In the genomic region with DNA sequence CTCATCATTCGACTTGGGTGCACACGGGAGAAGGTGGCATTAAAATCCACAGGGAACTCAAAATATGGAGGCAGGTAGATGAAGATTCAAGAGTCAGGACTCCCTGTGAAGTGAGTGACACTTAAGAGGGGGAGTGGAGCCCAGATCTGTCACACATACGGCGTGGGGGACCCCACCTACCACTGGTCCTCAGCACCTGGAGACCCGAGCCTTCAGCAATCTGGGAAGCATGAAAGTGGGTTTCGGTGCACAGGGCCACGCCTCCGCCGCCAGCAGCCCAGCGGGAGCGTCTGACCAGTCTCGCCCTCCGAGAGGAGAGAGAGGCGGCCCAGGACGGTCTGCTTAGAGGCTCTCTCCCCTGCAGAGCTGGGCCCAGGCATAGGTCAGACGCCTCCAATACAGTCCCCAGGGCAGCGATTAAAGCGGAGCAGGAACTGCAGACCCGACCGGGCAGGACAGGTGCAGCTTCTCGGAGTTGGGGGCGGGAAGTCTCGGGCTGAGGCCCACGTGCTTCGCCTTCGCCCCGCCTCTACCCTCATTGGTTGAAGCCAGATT, we compare ENCODE assay signal across 8 cellular contexts. TPM values are rescaled to one million over a fixed set of nuclear protein-coding genes. Genes with fewer than 3 reads are reported as not detected.
DNase-seq lines count a peak whose midpoint lies in the region; TF ChIP-seq lines count a peak whose summit lies in the region.

No MANE protein-coding gene starts in this region.

- peak overlapping the region; percentile 86 for H3K4me3 ChIP-seq in suprapubic skin

- peak overlapping the region; percentile 16 for H3K27ac ChIP-seq in suprapubic skin

- WGBS in suprapubic skin = 8% methylated on average over 9 of the region's 27 CpGs

- H3K27ac Mint-ChIP-seq in T-helper 1 cell treated with Interleukin-12 subunit alpha and Interleukin-12 subunit beta and Interleukin-4 antibody, amounts not matched to agents 30 μg/mL and 1 μg/mL, for 36 hours = no peak overlapping the region
- H3K27ac Mint-ChIP-seq in activated T-helper 1 cell treated with anti-CD3 and anti-CD28 coated beads, Interleukin-12 subunit alpha, Interleukin-12 subunit beta, Interleukin-2, Interleukin-4 antibody, amounts not matched to agents 30 ng/mL and 10 ng/mL and 1 ng/mL, durations not matched to agents 14 hours and 24 hours and 36 hours = no peak overlapping the region
- peak overlapping the region in 5 of 6 donors; percentile 13 to 75 (median 68) for H3K27ac Mint-ChIP-seq in immature natural killer cell

- peaks cover 23% of the 10 kb centered on the region for H3K4me1 ChIP-seq in suprapubic skin

- H3K9me3 ChIP-seq in suprapubic skin = no peaks in the 10 kb centered on the region

- intact Hi-C loops in activated T-helper 1 cell treated with anti-CD3 and anti-CD28 coated beads, Interleukin-12 subunit alpha, Interleukin-12 subunit beta, Interleukin-2, Interleukin-4 antibody, amounts not matched to agents 30 ng/mL and 10 ng/mL and 1 ng/mL, durations not matched to agents 14 hours and 24 hours and 36 hours (cut with micrococcal nuclease) = loop anchor here (1.0 to 10.0 kb wide), 7 partner anchors 8 to 484 kb away; a partner anchor contains a TSS

- no peaks in the 10 kb centered on the region for H3K27me3 ChIP-seq in suprapubic skin

- H3K36me3 ChIP-seq in suprapubic skin = peaks cover 5% of the 10 kb centered on the region

- peaks cover 9% of the 10 kb centered on the region for H3K4me1 Mint-ChIP-seq in T-helper 1 cell treated with Interleukin-12 subunit alpha and Interleukin-12 subunit beta and Interleukin-4 antibody, amounts not matched to agents 30 μg/mL and 1 μg/mL, for 36 hours (ENCODE audit: low read depth)
- H3K4me1 Mint-ChIP-seq in activated T-helper 1 cell treated with anti-CD3 and anti-CD28 coated beads, Interleukin-12 subunit alpha, Interleukin-12 subunit beta, Interleukin-2, Interleukin-4 antibody, amounts not matched to agents 30 ng/mL and 10 ng/mL and 1 ng/mL, durations not matched to agents 14 hours and 24 hours and 36 hours (ENCODE audit: low read depth) = peaks cover 18% of the 10 kb centered on the region
- H3K4me1 Mint-ChIP-seq in immature natural killer cell = peaks cover 12 to 19% of the 10 kb centered on the region in 2 donors

- TF ChIP-seq POLR2A in suprapubic skin (IDR thresholded peaks at IDR 0.05) = no peak

- H3K4me3 Mint-ChIP-seq in T-helper 1 cell treated with Interleukin-12 subunit alpha and Interleukin-12 subunit beta and Interleukin-4 antibody, amounts not matched to agents 30 μg/mL and 1 μg/mL, for 36 hours = peak overlapping the region; percentile 60
- peak overlapping the region; percentile 59 for H3K4me3 Mint-ChIP-seq in activated T-helper 1 cell treated with anti-CD3 and anti-CD28 coated beads, Interleukin-12 subunit alpha, Interleukin-12 subunit beta, Interleukin-2, Interleukin-4 antibody, amounts not matched to agents 30 ng/mL and 10 ng/mL and 1 ng/mL, durations not matched to agents 14 hours and 24 hours and 36 hours
- H3K4me3 Mint-ChIP-seq in immature natural killer cell = peak overlapping the region; percentile 66 to 86 (median 80)

- peaks cover 64% of the 10 kb centered on the region for H3K27me3 Mint-ChIP-seq in T-helper 1 cell treated with Interleukin-12 subunit alpha and Interleukin-12 subunit beta and Interleukin-4 antibody, amounts not matched to agents 30 μg/mL and 1 μg/mL, for 36 hours (ENCODE audit: low read depth)
- H3K27me3 Mint-ChIP-seq in activated T-helper 1 cell treated with anti-CD3 and anti-CD28 coated beads, Interleukin-12 subunit alpha, Interleukin-12 subunit beta, Interleukin-2, Interleukin-4 antibody, amounts not matched to agents 30 ng/mL and 10 ng/mL and 1 ng/mL, durations not matched to agents 14 hours and 24 hours and 36 hours (ENCODE audit: insufficient read depth) = peaks cover 59% of the 10 kb centered on the region
- peaks cover 3 to 17% (median 10%) of the 10 kb centered on the region in 3 donors for H3K27me3 Mint-ChIP-seq in immature natural killer cell (ENCODE audit: low read depth in 3 of 3)

- no peak for TF ChIP-seq EP300 in suprapubic skin (IDR thresholded peaks at IDR 0.05)

- DNase-seq in T-helper 1 cell = no peak
- no peak for DNase-seq in activated T-helper 1 cell treated with anti-CD3 and anti-CD28 coated beads, Interleukin-12 subunit alpha, Interleukin-12 subunit beta, Interleukin-2, Interleukin-4 antibody, amounts not matched to agents 30 ng/mL and 10 ng/mL and 1 ng/mL, durations not matched to agents 14 hours and 24 hours and 36 hours (ENCODE audit: low spot score)
- DNase-seq in immature natural killer cell = no peak
- DNase-seq in suprapubic skin (ENCODE audit: low spot score in 2 of 2) = no peak
- DNase-seq in inferior parietal cortex (ENCODE audit: extremely low spot score) = no peak
- DNase-seq in NK-92 (lab: John Stamatoyannopoulos, UW; ENCODE audit: unreplicated experiment) = no peak
- DNase-seq in NCI-H2029 (lab: John Stamatoyannopoulos, UW) = no peak

- H3K36me3 Mint-ChIP-seq in T-helper 1 cell treated with Interleukin-12 subunit alpha and Interleukin-12 subunit beta and Interleukin-4 antibody, amounts not matched to agents 30 μg/mL and 1 μg/mL, for 36 hours (ENCODE audit: low read depth) = no peaks in the 10 kb centered on the region
- no peaks in the 10 kb centered on the region for H3K36me3 Mint-ChIP-seq in activated T-helper 1 cell treated with anti-CD3 and anti-CD28 coated beads, Interleukin-12 subunit alpha, Interleukin-12 subunit beta, Interleukin-2, Interleukin-4 antibody, amounts not matched to agents 30 ng/mL and 10 ng/mL and 1 ng/mL, durations not matched to agents 14 hours and 24 hours and 36 hours (ENCODE audit: low read depth)
- H3K36me3 Mint-ChIP-seq in immature natural killer cell = no peaks in the 10 kb centered on the region

- no peak for TF ChIP-seq CTCF in suprapubic skin (IDR thresholded peaks at IDR 0.05)

- H3K9me3 Mint-ChIP-seq in T-helper 1 cell treated with Interleukin-12 subunit alpha and Interleukin-12 subunit beta and Interleukin-4 antibody, amounts not matched to agents 30 μg/mL and 1 μg/mL, for 36 hours = no peaks in the 10 kb centered on the region
- H3K9me3 Mint-ChIP-seq in activated T-helper 1 cell treated with anti-CD3 and anti-CD28 coated beads, Interleukin-12 subunit alpha, Interleukin-12 subunit beta, Interleukin-2, Interleukin-4 antibody, amounts not matched to agents 30 ng/mL and 10 ng/mL and 1 ng/mL, durations not matched to agents 14 hours and 24 hours and 36 hours = no peaks in the 10 kb centered on the region
- no peaks in the 10 kb centered on the region for H3K9me3 Mint-ChIP-seq in immature natural killer cell

RNA-seq across cellular contexts. Expression of a gene that starts 0.6 kb away (rescaled TPM):
- total RNA-seq in activated T-helper 1 cell treated with anti-CD3 and anti-CD28 coated beads, Interleukin-12 subunit alpha, Interleukin-12 subunit beta, Interleukin-2, Interleukin-4 antibody, amounts not matched to agents 30 ng/mL and 10 ng/mL and 1 ng/mL, durations not matched to agents 14 hours and 24 hours and 36 hours = 10.4 and 11.6 TPM in 2 replicates
- polyA plus RNA-seq in immature natural killer cell = 10 to 100 TPM; 11.2 to 14.5 (median 12.7) TPM
- total RNA-seq in suprapubic skin = 10 to 100 TPM; 17.2 to 26.0 (median 21.4) TPM

RNA-seq across cellular contexts. Expression of a gene that starts 27.9 kb away (rescaled TPM):
- total RNA-seq in activated T-helper 1 cell treated with anti-CD3 and anti-CD28 coated beads, Interleukin-12 subunit alpha, Interleukin-12 subunit beta, Interleukin-2, Interleukin-4 antibody, amounts not matched to agents 30 ng/mL and 10 ng/mL and 1 ng/mL, durations not matched to agents 14 hours and 24 hours and 36 hours = 21.7 and 23.1 TPM in 2 replicates
- 10 to 100 TPM in 1 of 3 donors, 1 to 10 TPM in 2; 4.0 to 10.9 (median 5.1) TPM for polyA plus RNA-seq in immature natural killer cell
- total RNA-seq in suprapubic skin = 10 to 100 TPM in 2 of 4 donors, 1 to 10 TPM in 2; 4.8 to 10.7 (median 8.1) TPM

RNA-seq across cellular contexts. Expression of a gene that starts 54.9 kb away (rescaled TPM):
- total RNA-seq in activated T-helper 1 cell treated with anti-CD3 and anti-CD28 coated beads, Interleukin-12 subunit alpha, Interleukin-12 subunit beta, Interleukin-2, Interleukin-4 antibody, amounts not matched to agents 30 ng/mL and 10 ng/mL and 1 ng/mL, durations not matched to agents 14 hours and 24 hours and 36 hours = 1,157 and 1,162 TPM in 2 replicates
- polyA plus RNA-seq in immature natural killer cell = 100 to 1,000 TPM; 517 to 724 (median 686) TPM
- total RNA-seq in suprapubic skin = 1,000 to 10,000 TPM; 2,291 to 3,774 (median 2,862) TPM

RNA-seq across cellular contexts. Expression of a gene that starts 55.0 kb away (rescaled TPM):
- total RNA-seq in activated T-helper 1 cell treated with anti-CD3 and anti-CD28 coated beads, Interleukin-12 subunit alpha, Interleukin-12 subunit beta, Interleukin-2, Interleukin-4 antibody, amounts not matched to agents 30 ng/mL and 10 ng/mL and 1 ng/mL, durations not matched to agents 14 hours and 24 hours and 36 hours = 23.8 and 25.8 TPM in 2 replicates
- 1 to 10 TPM; 2.7 to 6.4 (median 4.4) TPM for polyA plus RNA-seq in immature natural killer cell
- 10 to 100 TPM; 31.2 to 84.7 (median 37.2) TPM for total RNA-seq in suprapubic skin

Comparison
In these comparisons a context has a peak if more than half of its experiments do, and no peak if none do; other contexts are left out.
1. H3K27ac Mint-ChIP-seq: peak in immature natural killer cell (5 of 6); none in T-helper 1 cell treated with Interleukin-12 subunit alpha and Interleukin-12 subunit beta and Interleukin-4 antibody, amounts not matched to agents 30 μg/mL and 1 μg/mL, for 36 hours (single experiment) and activated T-helper 1 cell treated with anti-CD3 and anti-CD28 coated beads, Interleukin-12 subunit alpha, Interleukin-12 subunit beta, Interleukin-2, Interleukin-4 antibody, amounts not matched to agents 30 ng/mL and 10 ng/mL and 1 ng/mL, durations not matched to agents 14 hours and 24 hours and 36 hours (single experiment).
2. Peak in every context shown above with its lines, with median percentiles within 50 percentile points of each other: H3K4me3 Mint-ChIP-seq.